Comparison of ENCODE assay signal across 18 cellular contexts in the genomic region with DNA sequence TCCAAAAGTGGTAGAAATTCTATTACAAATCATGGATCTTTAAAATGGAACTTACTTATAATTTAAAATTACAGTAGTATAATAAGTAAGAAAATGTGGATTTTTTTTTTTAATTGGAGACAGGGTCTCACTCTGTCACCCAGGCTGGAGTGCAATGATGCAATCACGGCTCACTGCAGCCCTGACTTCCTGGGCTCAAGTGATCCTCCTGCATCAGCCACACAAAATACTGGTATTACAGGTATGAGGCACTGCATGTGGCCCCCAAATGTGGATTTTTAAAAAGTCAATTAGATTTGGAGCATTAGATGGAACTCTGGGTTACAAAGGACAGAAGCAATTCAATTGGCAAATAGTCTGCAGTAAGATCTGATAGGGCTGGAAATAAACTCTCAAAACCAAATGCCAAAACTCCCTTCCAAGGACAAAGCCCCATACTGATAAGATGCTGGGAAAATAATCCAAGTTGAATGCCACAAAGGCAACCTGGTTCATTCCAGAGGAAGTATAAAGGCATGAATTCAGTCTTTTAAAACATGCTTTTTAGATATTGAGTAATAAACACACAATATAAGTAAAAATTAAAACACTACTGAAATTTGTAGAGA.
DNase-seq lines count a peak whose midpoint lies in the region; ATAC-seq, FAIRE-seq and TF ChIP-seq lines count a peak whose summit lies in the region.
"Had no signal": no experiment of that assay in that cellular context is flagged by ENCODE, and none has a peak within 500 bp of the region (broad histone marks: within the 10 kb centered on the region; RNA-seq: fewer than 3 reads in every experiment).

No MANE protein-coding gene starts in this region.

- no peak for FAIRE-seq in HepG2 (lab: Jason Lieb, UNC)
- FAIRE-seq: A204.1 had no signal

- BruUV-seq in HepG2 (replicated peaks; lab: Mats Ljungman, UMichigan): no TSS peak

- H3K4me3 ChIP-seq in HepG2 (replicated peaks in 1 of 3; ENCODE audit: insufficient read depth in 1 of 3, low read depth in 2 of 3, low read length in 3 of 3) (no peak overlapping the region), right lobe of liver (no peak overlapping the region), WERI-Rb-1 (ENCODE audit: low read depth, low read length) (no peak overlapping the region), stomach (no peak overlapping the region)

- 5% methylated on average over 1 of the region's 1 CpG for WGBS in HepG2 (ENCODE audit: low lambda C conversion rate)
- 38% methylated on average over 1 of the region's 1 CpG for WGBS in right lobe of liver (ENCODE audit: insufficient coverage, low coverage, low lambda C conversion rate, missing lambda C conversion rate)
- 52 to 81% (median 67%) methylated on average over 1 of the region's 1 CpG for WGBS in stomach, 5 donors

- no peaks in the 10 kb centered on the region for H3K4me1 ChIP-seq in HepG2 (ENCODE audit: insufficient read depth, low read length)
- no peaks in the 10 kb centered on the region for H3K4me1 ChIP-seq in right lobe of liver
- H3K4me1 ChIP-seq in stomach: peaks cover 0 to 8% (median 2%) of the 10 kb centered on the region in 4 donors

- in situ Hi-C loops in HepG2 (cut with HindIII; ENCODE audit: extremely low pct_ligation_motif_present, low pct_unique_long_range_greater_than_20kb): no loop called here

- no peak overlapping the region for H3K9ac ChIP-seq in HepG2 (ENCODE audit: insufficient read depth, low read depth, low read length)

- H3K27ac ChIP-seq in HepG2 (ENCODE audit: extremely low read length, insufficient read depth, low read length) (no peak overlapping the region), right lobe of liver (no peak overlapping the region), WERI-Rb-1 (no peak overlapping the region), stomach (peak overlapping the region in 4 of 5 donors; percentile 29 to 70 (median 53))
- H3K27ac ChIP-seq: C4-2B, HL-60 had no signal

- H2AFZ ChIP-seq in HepG2 (ENCODE audit: low read length): no peak overlapping the region

- no peaks in the 10 kb centered on the region for H3K79me2 ChIP-seq in HepG2 (ENCODE audit: insufficient read depth, low read length)

- H4K20me1 ChIP-seq in HepG2 (ENCODE audit: insufficient read depth, low read length): no peaks in the 10 kb centered on the region

- ATAC-seq in HepG2 (no peak), right lobe of liver (no peak)
- ATAC-seq: HCT116 had no signal

- intact Hi-C loops in HepG2 (cut with micrococcal nuclease; ENCODE audit: unreplicated experiment) (no loop called here), right lobe of liver (cut with DNase I) (no loop called here), stomach (cut with DNase I; ENCODE audit: low total_unique reads) (no loop called here)

- TF ChIP-seq RAD21 in HepG2 (CRISPR knock-in tag; IDR thresholded peaks at IDR 0.05): no peak

- no peaks in the 10 kb centered on the region for H3K36me3 ChIP-seq in HepG2 (replicated peaks in 1 of 2; ENCODE audit: control insufficient read depth in 1 of 2, insufficient read depth in 2 of 2, low read length in 2 of 2)
- H3K36me3 ChIP-seq in right lobe of liver: no peaks in the 10 kb centered on the region
- no peaks in the 10 kb centered on the region for H3K36me3 ChIP-seq in WERI-Rb-1
- no peaks in the 10 kb centered on the region for H3K36me3 ChIP-seq in stomach

- H3K27me3 ChIP-seq in HepG2 (ENCODE audit: control insufficient read depth in 1 of 2, insufficient read depth in 2 of 2, low read length in 2 of 2) (no peaks in the 10 kb centered on the region), right lobe of liver (no peaks in the 10 kb centered on the region), WERI-Rb-1 (ENCODE audit: insufficient read depth, low read depth, severe bottlenecking) (no peaks in the 10 kb centered on the region), stomach (no peaks in the 10 kb centered on the region)

- H3K4me2 ChIP-seq in HepG2 (ENCODE audit: low read depth, low read length): no peak overlapping the region

- TF ChIP-seq EP300 in HepG2 (IDR thresholded peaks at IDR 0.05; ENCODE audit: low read depth in 2 of 2, low read length in 2 of 2) (no peak), HepG2 (CRISPR knock-in tag; IDR thresholded peaks at IDR 0.05; ENCODE audit: borderline replicate concordance) (no peak), stomach (IDR thresholded peaks at IDR 0.05) (no peak)

- POLR2A ChIA-PET in HepG2 (lab: Yijun Ruan, JAX): no interaction called here

- no peak for DNase-seq in HepG2 (ENCODE audit: low spot score)
- DNase-seq in right lobe of liver: no peak
- DNase-seq in WERI-Rb-1: peak; percentile 11
- no peak for DNase-seq in stomach
- no peak for DNase-seq in GM19238 (ENCODE audit: insufficient read length, low spot score)
- DNase-seq in SIG-M5 (lab: John Stamatoyannopoulos, UW): no peak
- DNase-seq: AML-193; CD4-positive, alpha-beta memory T cell; DMS153; DMS79; GDM1; GOT3; H7; HFFc6 had no signal

- CTCF ChIA-PET in HepG2 (lab: Yijun Ruan, JAX; ENCODE audit: low intra/inter-chr PET ratio, low total read pairs): no interaction called here

- TF ChIP-seq POLR2A in HepG2 (IDR thresholded peaks at IDR 0.05; ENCODE audit: insufficient read depth in 1 of 2, low read depth in 2 of 2, low read length in 2 of 2): no peak
- TF ChIP-seq POLR2A in right lobe of liver (IDR thresholded peaks at IDR 0.05): no peak
- no peak for TF ChIP-seq POLR2A in stomach (IDR thresholded peaks at IDR 0.05)

- H3K9me3 ChIP-seq in HepG2 (ENCODE audit: low read length) (no peaks in the 10 kb centered on the region), right lobe of liver (no peaks in the 10 kb centered on the region), WERI-Rb-1 (ENCODE audit: severe bottlenecking) (peaks cover 3% of the 10 kb centered on the region), stomach (no peaks in the 10 kb centered on the region)

- TF ChIP-seq CTCF in HepG2 (CRISPR knock-in tag; IDR thresholded peaks at IDR 0.05) (no peak), right lobe of liver (IDR thresholded peaks at IDR 0.05) (no peak), WERI-Rb-1 (IDR thresholded peaks at IDR 0.05; ENCODE audit: low read depth, low read length) (no peak), stomach (IDR thresholded peaks at IDR 0.05) (no peak)

TF ChIP-seq in HepG2, 621 proteins besides CTCF, POLR2A, EP300 and RAD21:
- TF ChIP-seq ZNF24 (IDR thresholded peaks at IDR 0.05) (no peak), RBM39 (IDR thresholded peaks at IDR 0.05; ENCODE audit: low read depth, low read length, poor library complexity, severe bottlenecking) (no peak), ZNF788 (CRISPR knock-in tag; IDR thresholded peaks at IDR 0.05; ENCODE audit: borderline replicate concordance) (no peak), ZIK1 (CRISPR knock-in tag; IDR thresholded peaks at IDR 0.05; ENCODE audit: borderline replicate concordance, low read depth) (no peak), CEBPB (IDR thresholded peaks at IDR 0.05; ENCODE audit: borderline replicate concordance, low read depth, low read length) (0 out of 2 replicates have a peak, but pooled peaks have one; percentile 22), RFXANK (CRISPR knock-in tag; IDR thresholded peaks at IDR 0.05) (no peak), MEIS1 (CRISPR knock-in tag; IDR thresholded peaks at IDR 0.05; ENCODE audit: borderline replicate concordance) (no peak)
- TF ChIP-seq, protein P1, sequence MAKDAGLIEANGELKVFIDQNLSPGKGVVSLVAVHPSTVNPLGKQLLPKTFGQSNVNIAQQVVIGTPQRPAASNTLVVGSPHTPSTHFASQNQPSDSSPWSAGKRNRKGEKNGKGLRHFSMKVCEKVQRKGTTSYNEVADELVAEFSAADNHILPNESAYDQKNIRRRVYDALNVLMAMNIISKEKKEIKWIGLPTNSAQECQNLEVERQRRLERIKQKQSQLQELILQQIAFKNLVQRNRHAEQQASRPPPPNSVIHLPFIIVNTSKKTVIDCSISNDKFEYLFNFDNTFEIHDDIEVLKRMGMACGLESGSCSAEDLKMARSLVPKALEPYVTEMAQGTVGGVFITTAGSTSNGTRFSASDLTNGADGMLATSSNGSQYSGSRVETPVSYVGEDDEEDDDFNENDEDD (CRISPR knock-in tag; IDR thresholded peaks at IDR 0.05; ENCODE audit: borderline replicate concordance): no peak

Comparison
In these comparisons a context has a peak if more than half of its experiments do, and no peak if none do; other contexts are left out.
1. H3K27ac ChIP-seq: peak in stomach (4 of 5); none in HepG2 (single experiment), right lobe of liver (0 of 3) and WERI-Rb-1 (single experiment).